37 cellular contexts compared by ENCODE assay signal in the genomic region with DNA sequence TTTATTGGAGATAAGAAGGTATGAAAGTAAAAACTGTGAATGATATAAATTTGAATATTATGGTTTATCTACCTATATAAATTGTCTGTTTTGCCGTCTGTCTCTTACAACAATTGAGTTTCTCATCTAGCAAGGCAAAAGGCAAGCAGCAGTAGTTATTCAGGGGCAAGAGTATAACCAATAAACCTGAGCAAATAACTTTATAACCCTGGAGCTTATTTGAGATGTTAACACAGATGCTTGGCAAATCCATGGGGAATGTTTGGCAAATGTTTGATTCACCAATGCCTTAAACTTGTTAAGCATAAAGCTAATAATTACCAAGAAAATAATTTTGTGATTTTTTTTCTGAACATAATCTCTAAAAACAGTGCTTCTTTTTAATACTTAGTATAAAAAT.
"Had no signal": no experiment of that assay in that cellular context is flagged by ENCODE, and none has a peak within 500 bp of the region (broad histone marks: within the 10 kb centered on the region; RNA-seq: fewer than 3 reads in every experiment).

No MANE protein-coding gene starts in this region.

- ATAC-seq: activated CD8-positive, alpha-beta memory T cell treated with anti-CD3 and anti-CD28 coated beads, Interleukin-2, amount 10 ng/mL, durations not matched to agents 7 days and 5 days; activated naive CD8-positive, alpha-beta T cell treated with anti-CD3 and anti-CD28 coated beads, Interleukin-2, amount 50 U/mL, for 24 hours; Right ventricle myocardium inferior; SK-N-SH treated with all-trans-retinoic acid at 6 μM for 48 hours had no signal

- DNase-seq: activated CD4-positive, alpha-beta memory T cell treated with anti-CD3 and anti-CD28 coated beads, Interleukin-2, amount 10 ng/mL, durations not matched to agents 7 days and 5 days; activated CD4-positive, alpha-beta T cell treated with anti-CD3 and anti-CD28 coated beads for 1 hour; activated CD4-positive, alpha-beta T cell treated with anti-CD3 and anti-CD28 coated beads for 48 hours; activated CD4-positive, CD25-positive, alpha-beta regulatory T cell; activated CD8-positive, alpha-beta memory T cell treated with anti-CD3 and anti-CD28 coated beads for 24 hours; activated CD8-positive, alpha-beta memory T cell treated with anti-CD3 and anti-CD28 coated beads, Interleukin-2, amount 10 ng/mL, durations not matched to agents 7 days and 5 days; activated CD8-positive, alpha-beta memory T cell treated with anti-CD3 and anti-CD28 coated beads, Interleukin-2, amount 50 U/mL, for 48 hours; activated effector memory CD4-positive, alpha-beta T cell treated with Interleukin-2 at 50 U/mL for 16 hours; activated naive CD4-positive, alpha-beta T cell treated with anti-CD3 and anti-CD28 coated beads, Interleukin-2, amount 10 ng/mL, durations not matched to agents 7 days and 5 days; activated naive CD8-positive, alpha-beta T cell treated with anti-CD3 and anti-CD28 coated beads, Interleukin-2, amount 50 U/mL, for 24 hours; activated T-cell treated with anti-CD3 and anti-CD28 coated beads, Interleukin-2, amount 50 U/mL, for 48 hours; anterior cingulate cortex; caudate nucleus; cerebellar nuclear complex; Kasumi-1; KG1; MM.1S; MV-4-11; NCI-H1092; NCI-H1436 treated with DMSO at 0.1 percent for 48 hours; NCI-H1694 treated with DMSO at 0.1 percent for 48 hours; NCI-H2029 treated with DMSO at 0.1 percent for 48 hours; NCI-H2107; NCI-H2171; NCI-H524 treated with DMSO at 0.1 percent for 48 hours; NCI-H82; NK-92 treated with Interleukin-12 subunit alpha and Interleukin-12 subunit beta, amount 100 ng/mL, for 24 hours; PC-9; SIG-M5; T-helper 1 cell; T-helper 2 cell; T-helper 9 cell; WERI-Rb-1 had no signal

- FAIRE-seq: bronchial epithelial cell had no signal

- H3K36me3 ChIP-seq: WERI-Rb-1 had no signal

- H3K27ac ChIP-seq: PC-9, RWPE1, WERI-Rb-1 had no signal

- H3K4me3 ChIP-seq: PC-9 had no signal
